Comparison of ENCODE assay signal across 8 cellular contexts in genomic region chr2:178530625-178531142, GRCh38. TPM values are rescaled to one million over a fixed set of nuclear protein-coding genes. Genes with fewer than 3 reads are reported as not detected.
A peak's percentile ranks its signal among the peaks of the same experiment; 100 is the strongest.
DNase-seq lines count a peak whose midpoint lies in the region; ATAC-seq and TF ChIP-seq lines count a peak whose summit lies in the region.

No MANE protein-coding gene starts in this region.

- intact Hi-C loops in posterior vena cava (cut with DNase I), result no loop called here

- H3K27ac Mint-ChIP-seq in activated naive CD4-positive, alpha-beta T cell treated with anti-CD3 and anti-CD28 coated beads, Interleukin-2, amount 10 ng/mL, durations not matched to agents 7 days and 5 days, result no peak overlapping the region
- no peak overlapping the region for H3K27ac Mint-ChIP-seq in mesothelial cell of epicardium

- peaks cover 52% of the 10 kb centered on the region for H3K36me3 Mint-ChIP-seq in activated naive CD4-positive, alpha-beta T cell treated with anti-CD3 and anti-CD28 coated beads, Interleukin-2, amount 10 ng/mL, durations not matched to agents 7 days and 5 days
- peaks cover 47% of the 10 kb centered on the region for H3K36me3 Mint-ChIP-seq in mesothelial cell of epicardium

- no peaks in the 10 kb centered on the region for H3K9me3 Mint-ChIP-seq in activated naive CD4-positive, alpha-beta T cell treated with anti-CD3 and anti-CD28 coated beads, Interleukin-2, amount 10 ng/mL, durations not matched to agents 7 days and 5 days
- H3K9me3 Mint-ChIP-seq in mesothelial cell of epicardium, result no peaks in the 10 kb centered on the region

- TF ChIP-seq CTCF in mesothelial cell of epicardium (IDR thresholded peaks at IDR 0.05; ENCODE audit: unreplicated experiment), result no peak

- no peak overlapping the region for H3K4me3 Mint-ChIP-seq in activated naive CD4-positive, alpha-beta T cell treated with anti-CD3 and anti-CD28 coated beads, Interleukin-2, amount 10 ng/mL, durations not matched to agents 7 days and 5 days
- no peak overlapping the region for H3K4me3 Mint-ChIP-seq in mesothelial cell of epicardium

- DNase-seq in CD1c-positive myeloid dendritic cell (ENCODE audit: extremely low spot score) (peak; percentile 66), NCI-H2081 treated with DMSO at 0.1 percent for 48 hours (lab: John Stamatoyannopoulos, UW) (no peak), posterior vena cava (ENCODE audit: low spot score) (no peak), SK-N-DZ (ENCODE audit: low spot score) (no peak), mesothelial cell of epicardium (ENCODE audit: low spot score in 2 of 2, unreplicated experiment in 2 of 2) (no peak)
- DNase-seq in activated naive CD4-positive, alpha-beta T cell treated with anti-CD3 and anti-CD28 coated beads, Interleukin-2, amount 10 ng/mL, durations not matched to agents 7 days and 5 days, result peak; percentile 26

- peak; percentile 95 for ATAC-seq in GM19372 (IDR thresholded peaks at IDR 0.05; ENCODE audit: low read depth, unreplicated experiment)
- ATAC-seq in HG03342 (IDR thresholded peaks at IDR 0.05; ENCODE audit: unreplicated experiment), result peak; percentile 94

- H3K27me3 Mint-ChIP-seq in activated naive CD4-positive, alpha-beta T cell treated with anti-CD3 and anti-CD28 coated beads, Interleukin-2, amount 10 ng/mL, durations not matched to agents 7 days and 5 days, result no peaks in the 10 kb centered on the region
- H3K27me3 Mint-ChIP-seq in mesothelial cell of epicardium (ENCODE audit: low read depth), result no peaks in the 10 kb centered on the region

- CTCF ChIA-PET in activated naive CD4-positive, alpha-beta T cell treated with anti-CD3 and anti-CD28 coated beads, Interleukin-2, amount 10 ng/mL, durations not matched to agents 7 days and 5 days (lab: Charles Lee), result interaction anchor here (0.8 kb wide), 1 partner anchor 231 kb away, joined by 3 read pairs; no protein-coding TSS in a partner anchor

- H3K4me1 Mint-ChIP-seq in activated naive CD4-positive, alpha-beta T cell treated with anti-CD3 and anti-CD28 coated beads, Interleukin-2, amount 10 ng/mL, durations not matched to agents 7 days and 5 days, result peaks cover 20% of the 10 kb centered on the region
- H3K4me1 Mint-ChIP-seq in mesothelial cell of epicardium, result peaks cover 2% of the 10 kb centered on the region

RNA-seq across cellular contexts. Expression of gene PLEKHA3, which starts 50.4 kb away (rescaled TPM):
- total RNA-seq in posterior vena cava (10 to 100 TPM; 37.2 to 45.1 TPM), mesothelial cell of epicardium (27.3 to 28.9 TPM (median 28.0 TPM) in 3 replicates)
- 10.2 and 12.0 TPM in 2 replicates for polyA plus RNA-seq in SK-N-DZ (2014; cell fraction: cytosol; rRNA removed)
- polyA plus RNA-seq in SK-N-DZ (2014; cell fraction: nucleus; rRNA removed), result 2.3 and 3.6 TPM in 2 replicates

RNA-seq across cellular contexts. Expression of gene FKBP7, which starts 52.3 kb away (rescaled TPM):
- total RNA-seq in posterior vena cava, result 10 to 100 TPM; 15.0 to 30.4 TPM
- 39.7 and 47.6 TPM in 2 replicates for polyA plus RNA-seq in SK-N-DZ (2014; cell fraction: cytosol; rRNA removed)
- polyA plus RNA-seq in SK-N-DZ (2014; cell fraction: nucleus; rRNA removed), result 28.8 and 29.2 TPM in 2 replicates
- 48.1 to 52.9 TPM (median 49.7 TPM) in 3 replicates for total RNA-seq in mesothelial cell of epicardium

Comparison
In these comparisons a context has a peak if more than half of its experiments do, and no peak if none do; other contexts are left out.
1. DNase-seq: peak in CD1c-positive myeloid dendritic cell (single experiment) and activated naive CD4-positive, alpha-beta T cell treated with anti-CD3 and anti-CD28 coated beads, Interleukin-2, amount 10 ng/mL, durations not matched to agents 7 days and 5 days (single experiment); none in NCI-H2081 treated with DMSO at 0.1 percent for 48 hours (single experiment), posterior vena cava (single experiment), SK-N-DZ (single experiment) and mesothelial cell of epicardium (0 of 2).